ENCODE assay signal across 6 cellular contexts in genomic region chr14:99150236-99150635, GRCh38.
"Had no signal": no experiment of that assay in that cellular context is flagged by ENCODE, and none has a peak within 500 bp of the region (broad histone marks: within the 10 kb centered on the region; RNA-seq: fewer than 3 reads in every experiment).

No MANE protein-coding gene starts in this region.

- H3K4me3 Mint-ChIP-seq: GM23338, H9, IgD-negative memory B cell had no signal

- H3K36me3 Mint-ChIP-seq: IgD-negative memory B cell had no signal

- H3K27ac Mint-ChIP-seq: GM23338, H9, IgD-negative memory B cell had no signal

- H3K4me1 Mint-ChIP-seq: H9, IgD-negative memory B cell had no signal

- H3K27ac ChIP-seq: HL-60 had no signal

- H3K4me3 ChIP-seq: GM23338 had no signal

- ATAC-seq: GM23338, HepG2 had no signal

- H3K9me3 Mint-ChIP-seq: GM23338, H9 had no signal

- DNase-seq: H9, HCEC 1CT had no signal

- H3K27me3 Mint-ChIP-seq: IgD-negative memory B cell had no signal
